Comparison of ENCODE assay signal across 1 cellular context in genomic region chr2:200763422-200763821, GRCh38.
TF ChIP-seq lines count a peak whose summit lies in the region.

No MANE protein-coding gene starts in this region.

TF ChIP-seq in WTC11, 78 proteins besides CTCF, POLR2A, EP300 and RAD21 (continued from another document):
- TF ChIP-seq AR (CRISPR knock-in tag; IDR thresholded peaks at IDR 0.05) (no peak), IRF2 (CRISPR knock-in tag; IDR thresholded peaks at IDR 0.05; ENCODE audit: borderline replicate concordance, low read depth) (no peak), HMGXB4 (CRISPR knock-in tag; IDR thresholded peaks at IDR 0.05) (no peak), ZNF416 (CRISPR knock-in tag; IDR thresholded peaks at IDR 0.05) (no peak), USF2 (CRISPR knock-in tag; IDR thresholded peaks at IDR 0.05) (no peak)
